ENCODE assay signal across 35 cellular contexts in genomic region chr2:209702775-209703174, GRCh38.
"Had no signal": no experiment of that assay in that cellular context is flagged by ENCODE, and none has a peak within 500 bp of the region (broad histone marks: within the 10 kb centered on the region; RNA-seq: fewer than 3 reads in every experiment).

No MANE protein-coding gene starts in this region.

- H3K9me3 ChIP-seq: adrenal gland, body of pancreas had no signal

- H3K27me3 ChIP-seq: adrenal gland, body of pancreas had no signal

- H3K4me3 Mint-ChIP-seq: activated B cell treated with CpG ODN at 0.5 μM for 24 hours; activated CD4-positive, alpha-beta memory T cell treated with anti-CD3 and anti-CD28 coated beads for 36 hours; activated CD4-positive, alpha-beta T cell treated with anti-CD3 and anti-CD28 coated beads, Interleukin-2, amount 10 ng/mL, durations not matched to agents 24 days and 14 days; activated CD8-positive, alpha-beta T cell treated with anti-CD3 and anti-CD28 coated beads for 36 hours; activated naive CD4-positive, alpha-beta T cell treated with anti-CD3 and anti-CD28 coated beads for 36 hours; activated naive CD8-positive, alpha-beta T cell treated with anti-CD3 and anti-CD28 coated beads for 36 hours; activated T-cell treated with anti-CD3 and anti-CD28 coated beads, Interleukin-2, amount 50 U/mL, for 4 hours; activated T-cell treated with anti-CD3 and anti-CD28 coated beads, Interleukin-2, amount 50 U/mL, for 72 hours; activated T-helper 1 cell treated with anti-CD3 and anti-CD28 coated beads, Interleukin-12 subunit alpha, Interleukin-12 subunit beta, Interleukin-2, Interleukin-4 antibody, amounts not matched to agents 30 ng/mL and 10 ng/mL and 1 ng/mL, durations not matched to agents 14 hours and 24 hours and 36 hours; activated T-helper 17 cell treated with anti-CD3 and anti-CD28 coated beads, Interleukin-2, amount 50 U/mL, for 72 hours; central memory CD8-positive, alpha-beta T cell; T-helper 1 cell treated with Interleukin-12 subunit alpha and Interleukin-12 subunit beta and Interleukin-4 antibody, amounts not matched to agents 30 μg/mL and 1 μg/mL, for 36 hours; T-helper 2 cell treated with Interferon-gamma antibody and Interleukin-4, amounts not matched to agents 5 μg/mL and 100 μg/mL, for 36 hours had no signal

- H3K36me3 Mint-ChIP-seq: activated CD4-positive, alpha-beta memory T cell treated with anti-CD3 and anti-CD28 coated beads for 36 hours; activated naive CD4-positive, alpha-beta T cell treated with anti-CD3 and anti-CD28 coated beads, Interleukin-2, amount 50 U/mL, for 72 hours; activated naive CD8-positive, alpha-beta T cell treated with anti-CD3 and anti-CD28 coated beads for 36 hours had no signal

- H3K27me3 Mint-ChIP-seq: activated B cell treated with CpG ODN at 0.5 μM for 24 hours; activated CD4-positive, alpha-beta T cell treated with anti-CD3 and anti-CD28 coated beads, Interleukin-2, amount 10 ng/mL, durations not matched to agents 24 days and 14 days; activated CD8-positive, alpha-beta T cell treated with anti-CD3 and anti-CD28 coated beads for 36 hours; activated naive CD8-positive, alpha-beta T cell treated with anti-CD3 and anti-CD28 coated beads for 36 hours; central memory CD8-positive, alpha-beta T cell had no signal

- DNase-seq: activated B cell treated with CpG ODN at 0.5 μM for 24 hours; activated CD4-positive, alpha-beta memory T cell treated with anti-CD3 and anti-CD28 coated beads for 36 hours; activated CD4-positive, alpha-beta T cell treated with anti-CD3 and anti-CD28 coated beads for 4 hours; activated CD4-positive, alpha-beta T cell treated with anti-CD3 and anti-CD28 coated beads, Interleukin-2, amount 10 ng/mL, durations not matched to agents 24 days and 14 days; activated CD4-positive, alpha-beta T cell treated with anti-CD3 and anti-CD28 coated beads, Interleukin-2, amount 50 U/mL, for 1 hour; activated CD4-positive, alpha-beta T cell treated with anti-CD3 and anti-CD28 coated beads, Interleukin-2, amount 50 U/mL, for 4 hours; activated CD4-positive, CD25-positive, alpha-beta regulatory T cell treated with anti-CD3 and anti-CD28 coated beads, Interleukin-2, amount 50 U/mL, for 72 hours; activated CD8-positive, alpha-beta memory T cell treated with anti-CD3 and anti-CD28 coated beads, Interleukin-2, amount 50 U/mL, for 4 hours; activated CD8-positive, alpha-beta T cell treated with anti-CD3 and anti-CD28 coated beads for 36 hours; activated effector memory CD4-positive, alpha-beta T cell treated with anti-CD3 and anti-CD28 coated beads, Interleukin-2, amount 50 U/mL, for 16 hours; activated gamma-delta T cell treated with Interleukin-2 at 50 U/mL for 16 hours; activated naive CD4-positive, alpha-beta T cell; activated naive CD4-positive, alpha-beta T cell treated with anti-CD3 and anti-CD28 coated beads for 36 hours; activated naive CD4-positive, alpha-beta T cell treated with anti-CD3 and anti-CD28 coated beads, Interleukin-2, amount 50 U/mL, for 16 hours; activated naive CD8-positive, alpha-beta T cell treated with anti-CD3 and anti-CD28 coated beads for 36 hours; activated T-cell treated with anti-CD3 and anti-CD28 coated beads for 4 hours; activated T-cell treated with anti-CD3 and anti-CD28 coated beads, Interleukin-2, amount 50 U/mL, for 1 hour; activated T-cell treated with anti-CD3 and anti-CD28 coated beads, Interleukin-2, amount 50 U/mL, for 4 hours; activated T-cell treated with anti-CD3 and anti-CD28 coated beads, Interleukin-2, amount 50 U/mL, for 72 hours; adrenal gland; amniotic stem cell; aorta; body of pancreas; caudate nucleus; cerebellar nuclear complex; T-helper 2 cell; T-helper 9 cell had no signal

- H3K4me1 Mint-ChIP-seq: activated B cell treated with CpG ODN at 0.5 μM for 24 hours; activated CD4-positive, alpha-beta T cell treated with anti-CD3 and anti-CD28 coated beads, Interleukin-2, amount 10 ng/mL, durations not matched to agents 24 days and 14 days; activated naive CD8-positive, alpha-beta T cell treated with anti-CD3 and anti-CD28 coated beads for 36 hours; activated T-helper 17 cell treated with anti-CD3 and anti-CD28 coated beads, Interleukin-2, amount 50 U/mL, for 72 hours; central memory CD8-positive, alpha-beta T cell had no signal

- H3K4me1 ChIP-seq: adrenal gland, body of pancreas had no signal

- H3K4me3 ChIP-seq: adrenal gland, body of pancreas, cardiac muscle cell had no signal

- H3K27ac ChIP-seq: adrenal gland, body of pancreas, cardiac muscle cell, VCaP had no signal

- H3K36me3 ChIP-seq: cardiac muscle cell had no signal

- H3K27ac Mint-ChIP-seq: activated B cell treated with CpG ODN at 0.5 μM for 24 hours; activated CD4-positive, alpha-beta memory T cell treated with anti-CD3 and anti-CD28 coated beads for 36 hours; activated CD4-positive, alpha-beta T cell treated with anti-CD3 and anti-CD28 coated beads, Interleukin-2, amount 10 ng/mL, durations not matched to agents 24 days and 14 days; activated CD8-positive, alpha-beta T cell treated with anti-CD3 and anti-CD28 coated beads for 36 hours; activated naive CD4-positive, alpha-beta T cell treated with anti-CD3 and anti-CD28 coated beads for 36 hours; activated naive CD4-positive, alpha-beta T cell treated with anti-CD3 and anti-CD28 coated beads, Interleukin-2, amount 50 U/mL, for 72 hours; activated naive CD8-positive, alpha-beta T cell treated with anti-CD3 and anti-CD28 coated beads for 36 hours; activated T-cell treated with anti-CD3 and anti-CD28 coated beads, Interleukin-2, amount 50 U/mL, for 72 hours; activated T-helper 1 cell treated with anti-CD3 and anti-CD28 coated beads, Interleukin-12 subunit alpha, Interleukin-12 subunit beta, Interleukin-2, Interleukin-4 antibody, amounts not matched to agents 30 ng/mL and 10 ng/mL and 1 ng/mL, durations not matched to agents 14 hours and 24 hours and 36 hours; activated T-helper 17 cell treated with anti-CD3 and anti-CD28 coated beads, Interleukin-2, amount 50 U/mL, for 72 hours; T-helper 1 cell treated with Interleukin-12 subunit alpha and Interleukin-12 subunit beta and Interleukin-4 antibody, amounts not matched to agents 30 μg/mL and 1 μg/mL, for 36 hours; T-helper 2 cell treated with Interferon-gamma antibody and Interleukin-4, amounts not matched to agents 5 μg/mL and 100 μg/mL, for 36 hours had no signal

- H3K9me3 Mint-ChIP-seq: activated B cell treated with CpG ODN at 0.5 μM for 24 hours; activated CD4-positive, alpha-beta memory T cell treated with anti-CD3 and anti-CD28 coated beads for 36 hours; activated CD4-positive, alpha-beta T cell treated with anti-CD3 and anti-CD28 coated beads, Interleukin-2, amount 10 ng/mL, durations not matched to agents 24 days and 14 days; activated CD8-positive, alpha-beta T cell treated with anti-CD3 and anti-CD28 coated beads for 36 hours; activated naive CD4-positive, alpha-beta T cell treated with anti-CD3 and anti-CD28 coated beads for 36 hours; activated naive CD4-positive, alpha-beta T cell treated with anti-CD3 and anti-CD28 coated beads, Interleukin-2, amount 50 U/mL, for 72 hours; activated naive CD8-positive, alpha-beta T cell treated with anti-CD3 and anti-CD28 coated beads for 36 hours; activated T-cell treated with anti-CD3 and anti-CD28 coated beads, Interleukin-2, amount 50 U/mL, for 4 hours; activated T-cell treated with anti-CD3 and anti-CD28 coated beads, Interleukin-2, amount 50 U/mL, for 72 hours; activated T-helper 1 cell treated with anti-CD3 and anti-CD28 coated beads, Interleukin-12 subunit alpha, Interleukin-12 subunit beta, Interleukin-2, Interleukin-4 antibody, amounts not matched to agents 30 ng/mL and 10 ng/mL and 1 ng/mL, durations not matched to agents 14 hours and 24 hours and 36 hours; activated T-helper 17 cell treated with anti-CD3 and anti-CD28 coated beads, Interleukin-2, amount 50 U/mL, for 72 hours; central memory CD8-positive, alpha-beta T cell; T-helper 1 cell treated with Interleukin-12 subunit alpha and Interleukin-12 subunit beta and Interleukin-4 antibody, amounts not matched to agents 30 μg/mL and 1 μg/mL, for 36 hours; T-helper 2 cell treated with Interferon-gamma antibody and Interleukin-4, amounts not matched to agents 5 μg/mL and 100 μg/mL, for 36 hours had no signal
